ENCODE assay signal across 1 cellular context in the genomic region with DNA sequence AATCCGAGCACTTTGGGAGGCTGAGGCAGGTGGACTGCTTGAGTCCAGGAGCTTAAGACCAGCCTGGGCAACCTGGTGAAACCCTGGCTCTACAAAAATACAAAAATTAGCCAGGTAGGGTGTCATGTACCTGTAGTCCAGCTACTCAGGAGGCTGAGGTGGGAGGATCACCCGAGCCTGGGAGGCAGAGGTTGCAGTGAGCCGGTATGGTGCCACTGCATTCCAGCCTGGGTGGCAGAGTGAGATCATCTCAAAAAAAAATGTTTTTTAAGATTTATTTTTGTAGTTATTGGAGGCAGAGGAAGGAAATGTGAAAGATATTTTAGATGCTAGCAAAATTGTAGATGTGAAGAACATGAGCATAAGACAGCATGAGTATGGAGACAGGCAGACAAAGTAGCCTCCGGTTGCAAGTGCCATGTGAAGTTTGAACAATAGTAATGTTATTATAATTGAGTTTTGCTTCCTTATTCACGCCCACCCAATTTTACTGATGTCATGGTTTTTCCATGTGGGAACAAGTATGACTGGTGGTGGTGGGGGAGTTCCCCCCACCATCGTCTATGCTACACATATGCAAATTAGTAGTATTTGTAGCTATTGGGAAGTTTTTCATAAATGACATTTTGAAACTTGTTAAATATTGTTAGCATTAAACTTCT.
TF ChIP-seq lines count a peak whose summit lies in the region.

No MANE protein-coding gene starts in this region.

TF ChIP-seq in GM12878, 131 proteins besides CTCF, POLR2A, EP300 and RAD21 (continued from another document and continues in another):
- TF ChIP-seq, protein P1, sequence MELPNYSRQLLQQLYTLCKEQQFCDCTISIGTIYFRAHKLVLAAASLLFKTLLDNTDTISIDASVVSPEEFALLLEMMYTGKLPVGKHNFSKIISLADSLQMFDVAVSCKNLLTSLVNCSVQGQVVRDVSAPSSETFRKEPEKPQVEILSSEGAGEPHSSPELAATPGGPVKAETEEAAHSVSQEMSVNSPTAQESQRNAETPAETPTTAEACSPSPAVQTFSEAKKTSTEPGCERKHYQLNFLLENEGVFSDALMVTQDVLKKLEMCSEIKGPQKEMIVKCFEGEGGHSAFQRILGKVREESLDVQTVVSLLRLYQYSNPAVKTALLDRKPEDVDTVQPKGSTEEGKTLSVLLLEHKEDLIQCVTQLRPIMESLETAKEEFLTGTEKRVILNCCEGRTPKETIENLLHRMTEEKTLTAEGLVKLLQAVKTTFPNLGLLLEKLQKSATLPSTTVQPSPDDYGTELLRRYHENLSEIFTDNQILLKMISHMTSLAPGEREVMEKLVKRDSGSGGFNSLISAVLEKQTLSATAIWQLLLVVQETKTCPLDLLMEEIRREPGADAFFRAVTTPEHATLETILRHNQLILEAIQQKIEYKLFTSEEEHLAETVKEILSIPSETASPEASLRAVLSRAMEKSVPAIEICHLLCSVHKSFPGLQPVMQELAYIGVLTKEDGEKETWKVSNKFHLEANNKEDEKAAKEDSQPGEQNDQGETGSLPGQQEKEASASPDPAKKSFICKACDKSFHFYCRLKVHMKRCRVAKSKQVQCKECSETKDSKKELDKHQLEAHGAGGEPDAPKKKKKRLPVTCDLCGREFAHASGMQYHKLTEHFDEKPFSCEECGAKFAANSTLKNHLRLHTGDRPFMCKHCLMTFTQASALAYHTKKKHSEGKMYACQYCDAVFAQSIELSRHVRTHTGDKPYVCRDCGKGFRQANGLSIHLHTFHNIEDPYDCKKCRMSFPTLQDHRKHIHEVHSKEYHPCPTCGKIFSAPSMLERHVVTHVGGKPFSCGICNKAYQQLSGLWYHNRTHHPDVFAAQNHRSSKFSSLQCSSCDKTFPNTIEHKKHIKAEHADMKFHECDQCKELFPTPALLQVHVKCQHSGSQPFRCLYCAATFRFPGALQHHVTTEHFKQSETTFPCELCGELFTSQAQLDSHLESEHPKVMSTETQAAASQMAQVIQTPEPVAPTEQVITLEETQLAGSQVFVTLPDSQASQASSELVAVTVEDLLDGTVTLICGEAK (IDR thresholded peaks at IDR 0.05; ENCODE audit: borderline replicate concordance), result no peak
- TF ChIP-seq BRCA1 (IDR thresholded peaks at IDR 0.05; ENCODE audit: low read depth, low read length), result no peak
- TF ChIP-seq SIX5 (IDR thresholded peaks at IDR 0.05; ENCODE audit: low read depth, low read length, severe bottlenecking), result no peak
- TF ChIP-seq YY1 (IDR thresholded peaks at IDR 0.05; ENCODE audit: low read depth, low read length), result no peak
- TF ChIP-seq RAD51 (IDR thresholded peaks at IDR 0.05), result 0 out of 2 replicates have a peak, but pooled peaks have one; percentile 9
- peak; percentile 84 for TF ChIP-seq POLR2AphosphoS5 (IDR thresholded peaks at IDR 0.05; ENCODE audit: low read length)
- 0 out of 4 replicates have a peak, but pooled peaks of 1 of the 2 experiments have one; percentile 17 for TF ChIP-seq ETV6 (conservative IDR thresholded peaks at IDR 0.05 in 1 of 2, IDR thresholded peaks at IDR 0.05 in 1 of 2; ENCODE audit: borderline replicate concordance in 1 of 2, low read depth in 1 of 2)
- 0 out of 2 replicates have a peak, but pooled peaks have one; percentile 44 for TF ChIP-seq TCF3 (IDR thresholded peaks at IDR 0.05; ENCODE audit: borderline replicate concordance, insufficient read depth, low read depth, low read length)
- TF ChIP-seq SREBF2 (IDR thresholded peaks at IDR 0.05; ENCODE audit: low read length), result no peak
- no peak for TF ChIP-seq ZSCAN29 (IDR thresholded peaks at IDR 0.05)
- no peak for TF ChIP-seq ZNF687 (IDR thresholded peaks at IDR 0.05)
- no peak for TF ChIP-seq USF1 (IDR thresholded peaks at IDR 0.05; ENCODE audit: borderline replicate concordance, extremely low read length, insufficient read depth, low read depth, low read length)
- TF ChIP-seq ZZZ3 (IDR thresholded peaks at IDR 0.05; ENCODE audit: control insufficient read depth, insufficient read length, low read depth), result no peak
- no peak for TF ChIP-seq E2F4 (IDR thresholded peaks at IDR 0.05; ENCODE audit: low read depth, low read length)
- TF ChIP-seq BCL11A (IDR thresholded peaks at IDR 0.05; ENCODE audit: low read depth, low read length), result peak; percentile 82
- TF ChIP-seq STAT3 (IDR thresholded peaks at IDR 0.05; ENCODE audit: low read depth, low read length), result no peak
- TF ChIP-seq TBL1XR1 (IDR thresholded peaks at IDR 0.05; ENCODE audit: low read depth, low read length), result no peak
- no peak for TF ChIP-seq NR2C1 (IDR thresholded peaks at IDR 0.05)
- TF ChIP-seq FOXM1 (IDR thresholded peaks at IDR 0.05; ENCODE audit: low read depth, low read length), result peak; percentile 87; the same call in 1 of the 2 replicates
- TF ChIP-seq RB1 (IDR thresholded peaks at IDR 0.05; ENCODE audit: borderline replicate concordance), result no peak
- TF ChIP-seq KLF5 (IDR thresholded peaks at IDR 0.05; ENCODE audit: partially characterized antibody), result no peak
- peak; percentile 95 for TF ChIP-seq IKZF2 (IDR thresholded peaks at IDR 0.05)
- TF ChIP-seq PAX5 (IDR thresholded peaks at IDR 0.05; ENCODE audit: borderline replicate concordance, low read depth, low read length), result peak; percentile 68; the same call in 1 of the 2 replicates
- no peak for TF ChIP-seq MYC (IDR thresholded peaks at IDR 0.05; ENCODE audit: insufficient read depth, insufficient read length, insufficient replicate concordance, low read length, severe bottlenecking)
- no peak for TF ChIP-seq YBX1 (IDR thresholded peaks at IDR 0.05)
- peak; percentile 91 for TF ChIP-seq ATF7 (IDR thresholded peaks at IDR 0.05; ENCODE audit: low read depth)
- peak; percentile 58; the same call in 1 of the 2 replicates for TF ChIP-seq MEF2A (IDR thresholded peaks at IDR 0.05; ENCODE audit: insufficient read depth, low read depth, low read length)
- TF ChIP-seq MYB (IDR thresholded peaks at IDR 0.05; ENCODE audit: borderline replicate concordance, low read depth, low read length), result no peak
- TF ChIP-seq ZBTB11 (CRISPR knock-in tag; IDR thresholded peaks at IDR 0.05), result no peak
- peak; percentile 96 for TF ChIP-seq IKZF1 (conservative IDR thresholded peaks at IDR 0.05)
- no peak for TF ChIP-seq NR2F1 (conservative IDR thresholded peaks at IDR 0.05)
- no peak for TF ChIP-seq CHD2 (IDR thresholded peaks at IDR 0.05; ENCODE audit: borderline replicate concordance, low read depth, low read length)
- TF ChIP-seq POU2F2 (IDR thresholded peaks at IDR 0.05; ENCODE audit: borderline replicate concordance, low read depth, low read length), result peak; percentile 95
- TF ChIP-seq ATF2 (IDR thresholded peaks at IDR 0.05; ENCODE audit: low read length), result peak; percentile 94
- TF ChIP-seq ZNF622 (IDR thresholded peaks at IDR 0.05), result no peak
- no peak for TF ChIP-seq IRF4 (IDR thresholded peaks at IDR 0.05; ENCODE audit: low read depth, low read length)
- TF ChIP-seq FOS (IDR thresholded peaks at IDR 0.05; ENCODE audit: borderline replicate concordance, extremely low read depth, insufficient read length), result no peak
- TF ChIP-seq SPI1 (IDR thresholded peaks at IDR 0.05; ENCODE audit: borderline replicate concordance, insufficient read depth, low read depth, low read length), result no peak
- TF ChIP-seq EED (IDR thresholded peaks at IDR 0.05; ENCODE audit: low read depth), result peak; percentile 69; the same call in 1 of the 2 replicates
- TF ChIP-seq BACH1 (IDR thresholded peaks at IDR 0.05; ENCODE audit: borderline replicate concordance), result no peak; the same call in 1 of the 2 replicates
- TF ChIP-seq NFYA (IDR thresholded peaks at IDR 0.05; ENCODE audit: borderline replicate concordance, low read depth, low read length), result no peak
- peak; percentile 61; the same call in 1 of the 2 replicates for TF ChIP-seq BMI1 (IDR thresholded peaks at IDR 0.05; ENCODE audit: borderline replicate concordance)
- TF ChIP-seq CBX5 (IDR thresholded peaks at IDR 0.05; ENCODE audit: low read depth), result 0 out of 2 replicates have a peak, but pooled peaks have one; percentile 37
- no peak for TF ChIP-seq HDAC6 (IDR thresholded peaks at IDR 0.05; ENCODE audit: unreplicated experiment)
- no peak for TF ChIP-seq EZH2 (IDR thresholded peaks at IDR 0.05; ENCODE audit: borderline replicate concordance, control insufficient read depth, low read depth, low read length)
- TF ChIP-seq PML (IDR thresholded peaks at IDR 0.05; ENCODE audit: low read length), result no peak
- TF ChIP-seq, protein P2, sequence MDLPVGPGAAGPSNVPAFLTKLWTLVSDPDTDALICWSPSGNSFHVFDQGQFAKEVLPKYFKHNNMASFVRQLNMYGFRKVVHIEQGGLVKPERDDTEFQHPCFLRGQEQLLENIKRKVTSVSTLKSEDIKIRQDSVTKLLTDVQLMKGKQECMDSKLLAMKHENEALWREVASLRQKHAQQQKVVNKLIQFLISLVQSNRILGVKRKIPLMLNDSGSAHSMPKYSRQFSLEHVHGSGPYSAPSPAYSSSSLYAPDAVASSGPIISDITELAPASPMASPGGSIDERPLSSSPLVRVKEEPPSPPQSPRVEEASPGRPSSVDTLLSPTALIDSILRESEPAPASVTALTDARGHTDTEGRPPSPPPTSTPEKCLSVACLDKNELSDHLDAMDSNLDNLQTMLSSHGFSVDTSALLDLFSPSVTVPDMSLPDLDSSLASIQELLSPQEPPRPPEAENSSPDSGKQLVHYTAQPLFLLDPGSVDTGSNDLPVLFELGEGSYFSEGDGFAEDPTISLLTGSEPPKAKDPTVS (IDR thresholded peaks at IDR 0.05; ENCODE audit: low read depth, low read length), result no peak
- TF ChIP-seq SUZ12 (IDR thresholded peaks at IDR 0.05; ENCODE audit: unreplicated experiment), result no peak
